Comparison of ENCODE assay signal across 10 cellular contexts in genomic region chr15:88627463-88627862, GRCh38. TPM values are rescaled to one million over a fixed set of nuclear protein-coding genes. Genes with fewer than 3 reads are reported as not detected.
DNase-seq lines count a peak whose midpoint lies in the region; FAIRE-seq and TF ChIP-seq lines count a peak whose summit lies in the region.
"Had no signal": no experiment of that assay in that cellular context is flagged by ENCODE, and none has a peak within 500 bp of the region (broad histone marks: within the 10 kb centered on the region; RNA-seq: fewer than 3 reads in every experiment).

No MANE protein-coding gene starts in this region.

- H3K27ac Mint-ChIP-seq in Caco-2 (ENCODE audit: unreplicated experiment) = no peak overlapping the region

- H3K27me3 ChIP-seq in transverse colon (no peaks in the 10 kb centered on the region), Caco-2 (replicated peaks; ENCODE audit: control insufficient read depth, insufficient read depth, low read length) (no peaks in the 10 kb centered on the region)

- no TSS peak for BruUV-seq in Caco-2 (replicated peaks; lab: Mats Ljungman, UMichigan)

- H3K4me1 ChIP-seq in transverse colon = peaks cover 12 to 51% (median 36%) of the 10 kb centered on the region in 4 donors
- peaks cover 7% of the 10 kb centered on the region; the same call in 1 of the 2 replicates for H3K4me1 ChIP-seq in Caco-2

- H3K27ac ChIP-seq in transverse colon = peak overlapping the region; percentile 23 to 57 (median 42)
- H3K27ac ChIP-seq: HL-60 had no signal

- 72% methylated on average over 1 of the region's 1 CpG; no CpG with 5 or more reads in 1 of the 2 donors for WGBS in transverse colon (ENCODE audit: low coverage in 1 of 2), 2 donors

- H3K9me3 ChIP-seq in transverse colon (no peaks in the 10 kb centered on the region), Caco-2 (no peaks in the 10 kb centered on the region)

- in situ Hi-C loops in transverse colon (cut with MboI; ENCODE audit: low pct_ligation_motif_present in 1 of 4, low pct_unique_long_range_greater_than_20kb in 1 of 4, low sequenced_read_pairs in 3 of 4) = no loop called here

- H3K9me3 Mint-ChIP-seq in Caco-2 (ENCODE audit: unreplicated experiment) = no peaks in the 10 kb centered on the region

- no peak for TF ChIP-seq EP300 in transverse colon (IDR thresholded peaks at IDR 0.05; ENCODE audit: low read depth)

- H3K4me3 ChIP-seq in transverse colon = no peak overlapping the region
- no peak overlapping the region for H3K4me3 ChIP-seq in Caco-2 (ENCODE audit: low read depth, low read length)

- POLR2A ChIA-PET in Caco-2 (lab: Charles Lee) = no interaction called here

- intact Hi-C loops in transverse colon (cut with DNase I; ENCODE audit: low total_unique reads) (no loop called here), Caco-2 (cut with micrococcal nuclease; ENCODE audit: unreplicated experiment) (no loop called here)

- DNase-seq in activated gamma-delta T cell treated with Interleukin-2 at 50 U/mL for 16 hours = peak; percentile 71
- no peak for DNase-seq in activated gamma-delta T cell (lab: John Stamatoyannopoulos, UW)
- DNase-seq in activated CD4-positive, CD25-positive, alpha-beta regulatory T cell treated with anti-CD3 and anti-CD28 coated beads, Interleukin-2, amount 50 U/mL, for 72 hours = peak; percentile 54
- DNase-seq in effector CD8-positive, alpha-beta T cell (lab: John Stamatoyannopoulos, UW) = peak; percentile 51
- peak; percentile 71 for DNase-seq in transverse colon
- DNase-seq in NOMO-1 (lab: John Stamatoyannopoulos, UW; ENCODE audit: unreplicated experiment in 2 of 2) = no peak
- DNase-seq in urothelium cell line (ENCODE audit: low spot score) = no peak
- no peak for DNase-seq in Caco-2
- DNase-seq: AML-193 had no signal

- FAIRE-seq in urothelium cell line (lab: Jason Lieb, UNC) = no peak

- CTCF ChIA-PET in Caco-2 (lab: Charles Lee) = no interaction called here

- peaks cover 73% of the 10 kb centered on the region for H3K36me3 Mint-ChIP-seq in Caco-2 (ENCODE audit: insufficient read depth, unreplicated experiment)

- H3K27me3 Mint-ChIP-seq in Caco-2 (ENCODE audit: insufficient read depth, unreplicated experiment) = no peaks in the 10 kb centered on the region

- peaks cover 18% of the 10 kb centered on the region for H3K4me1 Mint-ChIP-seq in Caco-2 (ENCODE audit: low read depth, unreplicated experiment)

- peaks cover 0 to 7% (median 0%) of the 10 kb centered on the region in 4 donors for H3K36me3 ChIP-seq in transverse colon
- no peaks in the 10 kb centered on the region; the same call in 1 of the 2 replicates for H3K36me3 ChIP-seq in Caco-2 (ENCODE audit: control insufficient read depth, insufficient read depth, low read length)

- TF ChIP-seq CTCF in transverse colon (IDR thresholded peaks at IDR 0.05) = no peak
- TF ChIP-seq CTCF in Caco-2 (IDR thresholded peaks at IDR 0.05; ENCODE audit: insufficient read depth in 1 of 2, low read depth in 1 of 2, low read length in 1 of 2, severe bottlenecking in 1 of 2, unreplicated experiment in 1 of 2) = no peak

- peak; percentile 20 for TF ChIP-seq POLR2A in transverse colon (IDR thresholded peaks at IDR 0.05)

- no peak overlapping the region for H3K4me3 Mint-ChIP-seq in Caco-2 (ENCODE audit: unreplicated experiment)

RNA-seq across cellular contexts. Expression of gene AEN, which starts 6.3 kb away (rescaled TPM):
- 10 to 100 TPM in 1 of 4 donors, 1 to 10 TPM in 3; 1.5 to 22.7 (median 8.7) TPM for total RNA-seq in transverse colon
- 28.7 and 33.2 TPM in 2 replicates for total RNA-seq in Caco-2 (2022)

RNA-seq across cellular contexts. Expression of gene ISG20, which starts 11.4 kb away (rescaled TPM):
- total RNA-seq in transverse colon (10 to 100 TPM; 18.7 to 51.9 (median 38.6) TPM), Caco-2 (2022) (6.4 and 7.7 TPM in 2 replicates)

Comparison
In these comparisons a context has a peak if more than half of its experiments do, and no peak if none do; other contexts are left out.
1. DNase-seq: peak in activated gamma-delta T cell treated with Interleukin-2 at 50 U/mL for 16 hours (single experiment), activated CD4-positive, CD25-positive, alpha-beta regulatory T cell treated with anti-CD3 and anti-CD28 coated beads, Interleukin-2, amount 50 U/mL, for 72 hours (single experiment), effector CD8-positive, alpha-beta T cell (single experiment) and transverse colon (single experiment); none in activated gamma-delta T cell (single experiment), NOMO-1 (0 of 2), urothelium cell line (single experiment) and Caco-2 (0 of 2).